Comparison of ENCODE assay signal across 8 cellular contexts in the genomic region with DNA sequence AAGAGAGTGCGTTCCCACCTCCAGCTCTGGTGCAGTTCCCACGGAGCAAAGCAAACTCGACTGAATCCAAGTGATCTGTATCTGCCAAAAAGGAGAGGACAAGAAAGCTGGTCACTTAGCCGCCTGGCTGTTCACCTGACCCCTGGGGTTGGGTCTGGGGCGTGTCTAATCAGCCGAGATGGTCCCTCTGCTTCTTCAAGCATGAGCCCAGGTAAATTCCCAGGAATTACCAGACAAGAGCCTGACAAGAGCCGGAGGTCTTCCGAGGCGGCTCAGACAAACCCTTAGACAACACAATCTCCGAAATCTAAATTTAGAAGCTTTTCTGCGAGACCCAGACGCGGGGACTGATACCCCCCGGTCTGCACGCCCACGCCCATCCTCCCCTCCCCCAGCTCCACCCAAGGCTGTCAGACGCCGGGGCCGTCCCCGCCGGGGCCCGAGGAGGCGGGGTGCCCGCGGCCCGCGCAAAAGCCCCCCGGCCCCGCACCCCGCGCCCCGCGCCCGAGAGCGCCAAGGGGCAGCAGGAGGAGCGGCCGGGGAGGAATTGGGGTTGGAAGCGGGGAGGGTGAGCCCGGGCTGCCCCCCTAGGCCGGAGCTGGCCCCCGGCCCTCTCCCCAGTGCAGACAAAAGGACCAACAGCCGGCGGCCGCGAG. TPM values are rescaled to one million over a fixed set of nuclear protein-coding genes. Genes with fewer than 3 reads are reported as not detected.
A peak's percentile ranks its signal among the peaks of the same experiment; 100 is the strongest.
DNase-seq lines count a peak whose midpoint lies in the region; ATAC-seq and TF ChIP-seq lines count a peak whose summit lies in the region.

No MANE protein-coding gene starts in this region.

- no peak for TF ChIP-seq POLR2A in breast epithelium (IDR thresholded peaks at IDR 0.05)

- H3K27me3 ChIP-seq in BLaER1 = no peaks in the 10 kb centered on the region
- H3K27me3 ChIP-seq in HL-60 (ENCODE audit: insufficient read depth, poor library complexity, severe bottlenecking) = no peaks in the 10 kb centered on the region
- no peaks in the 10 kb centered on the region for H3K27me3 ChIP-seq in breast epithelium

- peaks cover 39% of the 10 kb centered on the region for H4K20me1 ChIP-seq in BLaER1

- ATAC-seq in GM19455 (IDR thresholded peaks at IDR 0.05; ENCODE audit: unreplicated experiment) = peak; percentile 46

- peak overlapping the region; percentile 98 for H3K27ac ChIP-seq in BLaER1
- no peak overlapping the region for H3K27ac ChIP-seq in HL-60 (replicated peaks)
- H3K27ac ChIP-seq in breast epithelium = peak overlapping the region; percentile 93 to 97

- H3K9me3 ChIP-seq in BLaER1 = no peaks in the 10 kb centered on the region
- H3K9me3 ChIP-seq in breast epithelium = no peaks in the 10 kb centered on the region

- H3K36me3 ChIP-seq in BLaER1 (peaks cover 16% of the 10 kb centered on the region), breast epithelium (no peaks in the 10 kb centered on the region)

- H3K4me3 ChIP-seq in BLaER1 (peak overlapping the region; percentile 97), HL-60 (replicated peaks; ENCODE audit: insufficient read depth, low read length) (peak overlapping the region; percentile 84), breast epithelium (peak overlapping the region; percentile 88 to 98 (median 94))

- DNase-seq in HL-60 (ENCODE audit: low read depth in 1 of 2, low spot score in 1 of 2) = no peak
- peak; percentile 42 for DNase-seq in UCSD-AML1 (lab: John Stamatoyannopoulos, UW; ENCODE audit: unreplicated experiment)
- DNase-seq in breast epithelium (ENCODE audit: low spot score in 2 of 2) = no peak
- peak; percentile 49 for DNase-seq in kidney tubule cell (ENCODE audit: low spot score)
- peak; percentile 61 for DNase-seq in stimulated activated CD4-positive, alpha-beta T cell treated with anti-CD3 and anti-CD28 coated beads, Interleukin-2, amount 100 ng/mL, for 4 hours (ENCODE audit: low read depth)
- DNase-seq in mucosa of gallbladder (ENCODE audit: low spot score) = no peak

- H3K4me2 ChIP-seq in BLaER1 = peak overlapping the region; percentile 96

- intact Hi-C loops in breast epithelium (cut with DNase I; ENCODE audit: low total_unique reads) = no loop called here

- no peak for TF ChIP-seq CTCF in HL-60 (IDR thresholded peaks at IDR 0.05; ENCODE audit: insufficient read depth, low read length)
- TF ChIP-seq CTCF in breast epithelium (IDR thresholded peaks at IDR 0.05) = no peak

- H3K9ac ChIP-seq in BLaER1 = peak overlapping the region; percentile 97

- H3K4me1 ChIP-seq in BLaER1 (peaks cover 51% of the 10 kb centered on the region), breast epithelium (peaks cover 0 to 8% of the 10 kb centered on the region in 2 donors)

RNA-seq across cellular contexts. Expression of a gene that starts 0.7 kb away (rescaled TPM):
- total RNA-seq in breast epithelium (10 to 100 TPM in 1 of 3 donors, 1 to 10 TPM in 2; 3.7 to 11.1 (median 9.8) TPM), mucosa of gallbladder (9.3 TPM)

RNA-seq across cellular contexts. Expression of a gene that starts 12.0 kb away (rescaled TPM):
- 100 to 1,000 TPM; 217 to 303 (median 253) TPM for total RNA-seq in breast epithelium
- 225 TPM for total RNA-seq in mucosa of gallbladder

RNA-seq across cellular contexts. Expression of a gene that starts 37.5 kb away (rescaled TPM):
- total RNA-seq in breast epithelium = 10 to 100 TPM; 19.3 to 41.1 (median 28.0) TPM
- total RNA-seq in mucosa of gallbladder = 30.0 TPM

Comparison
In these comparisons a context has a peak if more than half of its experiments do, and no peak if none do; other contexts are left out.
1. DNase-seq: peak in UCSD-AML1 (single experiment), kidney tubule cell (single experiment) and stimulated activated CD4-positive, alpha-beta T cell treated with anti-CD3 and anti-CD28 coated beads, Interleukin-2, amount 100 ng/mL, for 4 hours (single experiment); none in HL-60 (0 of 2), breast epithelium (0 of 2) and mucosa of gallbladder (single experiment).
2. Peak in every context shown above with its lines, with median percentiles within 50 percentile points of each other: H3K4me3 ChIP-seq.